11 cellular contexts compared by ENCODE assay signal in the genomic region with DNA sequence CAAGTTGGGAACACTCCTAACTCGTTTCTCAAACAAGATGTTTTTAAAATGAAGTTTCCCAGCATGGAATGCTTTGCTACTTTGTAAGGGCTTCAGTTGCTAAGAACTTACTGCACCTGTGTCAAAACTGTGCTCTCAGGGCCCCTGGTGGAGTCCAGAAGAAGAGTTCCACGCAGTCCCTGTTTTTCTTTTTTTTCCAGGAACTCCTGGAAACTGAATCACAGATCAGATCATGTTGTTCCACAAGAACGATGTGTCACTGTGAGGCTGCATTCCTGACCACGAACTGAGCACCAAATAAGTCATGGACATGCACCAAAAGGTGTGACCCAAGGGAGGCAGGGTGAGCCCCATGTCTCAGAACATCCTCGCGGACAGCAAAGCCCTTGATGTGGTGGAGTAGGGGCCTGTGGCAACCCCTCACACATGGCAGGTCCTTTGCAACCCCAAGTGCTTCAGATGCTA.
DNase-seq lines count a peak whose midpoint lies in the region; ATAC-seq, FAIRE-seq and TF ChIP-seq lines count a peak whose summit lies in the region.
"Had no signal": no experiment of that assay in that cellular context is flagged by ENCODE, and none has a peak within 500 bp of the region (broad histone marks: within the 10 kb centered on the region; RNA-seq: fewer than 3 reads in every experiment).

No MANE protein-coding gene starts in this region.

- H3K27ac ChIP-seq in adrenal gland (peak overlapping the region in 1 of 5 donors; percentile 7), heart right ventricle (peak overlapping the region in 3 of 10 donors; percentile 14 to 24 (median 19)), gastrocnemius medialis (peak overlapping the region; percentile 38 to 60 (median 50))

- H3K27me3 ChIP-seq in adrenal gland (no peaks in the 10 kb centered on the region), heart right ventricle (peaks cover 0 to 6% (median 0%) of the 10 kb centered on the region in 7 donors), gastrocnemius medialis (no peaks in the 10 kb centered on the region)

- H3K36me3 ChIP-seq in adrenal gland (replicated peaks in 1 of 2), result no peaks in the 10 kb centered on the region
- no peaks in the 10 kb centered on the region for H3K36me3 ChIP-seq in heart right ventricle
- no peaks in the 10 kb centered on the region for H3K36me3 ChIP-seq in gastrocnemius medialis

- WGBS in adrenal gland, 4 donors, result 31 to 35% (median 33%) methylated on average over 6 of the region's 6 CpGs
- 45 to 53% methylated on average over 6 of the region's 6 CpGs for WGBS in heart right ventricle, 2 donors

- no peaks in the 10 kb centered on the region for H3K9me3 ChIP-seq in adrenal gland (replicated peaks in 1 of 3)
- H3K9me3 ChIP-seq in heart right ventricle, result no peaks in the 10 kb centered on the region
- H3K9me3 ChIP-seq in gastrocnemius medialis, result no peaks in the 10 kb centered on the region

- no peak for FAIRE-seq in H54 (lab: Jason Lieb, UNC)
- FAIRE-seq: GM12892 had no signal

- TF ChIP-seq CTCF in adrenal gland (IDR thresholded peaks at IDR 0.05), result peak in 4 of 6 experiments; percentile 8 to 34 (median 22)
- peak in 3 of 9 donors; percentile 12 to 41 (median 22) for TF ChIP-seq CTCF in heart right ventricle (IDR thresholded peaks at IDR 0.05)
- TF ChIP-seq CTCF in gastrocnemius medialis (IDR thresholded peaks at IDR 0.05 in 4 of 5, conservative IDR thresholded peaks at IDR 0.05 in 1 of 5), result peak in 2 of 5 experiments; percentile 18

- DNase-seq in H54 (ENCODE audit: insufficient read length, low spot score), result peak; percentile 76
- DNase-seq in adrenal gland, result peak in 6 of 7 donors; percentile 29 to 72 (median 46)
- DNase-seq in heart right ventricle, result no peak
- peak; percentile 6 to 16 for DNase-seq in gastrocnemius medialis
- no peak for DNase-seq in NCI-H526 treated with DMSO at 0.1 percent for 48 hours (lab: John Stamatoyannopoulos, UW)
- no peak for DNase-seq in stimulated activated naive CD8-positive, alpha-beta T cell treated with anti-CD3 and anti-CD28 coated beads, Interleukin-15, Interleukin-2, amounts not matched to agents 100 U/mL and 50 U/mL, for 24 hours
- no peak for DNase-seq in occipital lobe (lab: John Stamatoyannopoulos, UW)
- DNase-seq: activated CD8-positive, alpha-beta memory T cell treated with anti-CD3 and anti-CD28 coated beads, Interleukin-2, amount 10 ng/mL, durations not matched to agents 7 days and 5 days; NCI-H226 had no signal

- no peak for TF ChIP-seq POLR2A in H54 (IDR thresholded peaks at IDR 0.05; ENCODE audit: low read depth, low read length)
- TF ChIP-seq POLR2A in adrenal gland (IDR thresholded peaks at IDR 0.05), result no peak
- TF ChIP-seq POLR2A in gastrocnemius medialis (IDR thresholded peaks at IDR 0.05), result no peak

- H3K4me3 ChIP-seq in adrenal gland (no peak overlapping the region), heart right ventricle (no peak overlapping the region), gastrocnemius medialis (no peak overlapping the region)

- ATAC-seq in heart right ventricle, result peak; percentile 40 to 78 (median 54)
- peak; percentile 65 to 69 for ATAC-seq in gastrocnemius medialis
- no peak for ATAC-seq in stimulated activated naive CD8-positive, alpha-beta T cell treated with anti-CD3 and anti-CD28 coated beads, Interleukin-15, Interleukin-2, amounts not matched to agents 100 U/mL and 50 U/mL, for 24 hours
- ATAC-seq in activated CD4-positive, CD25-positive, alpha-beta regulatory T cell treated with anti-CD3 and anti-CD28 coated beads, Interleukin-2, amount 50 U/mL, for 24 hours, result no peak
- ATAC-seq: activated CD8-positive, alpha-beta memory T cell treated with anti-CD3 and anti-CD28 coated beads, Interleukin-2, amount 10 ng/mL, durations not matched to agents 7 days and 5 days had no signal

- H3K4me1 ChIP-seq in adrenal gland (replicated peaks in 1 of 2) (no peaks in the 10 kb centered on the region), heart right ventricle (peaks cover 0 to 17% (median 14%) of the 10 kb centered on the region in 9 donors), gastrocnemius medialis (peaks cover 0 to 14% of the 10 kb centered on the region in 2 donors)

- intact Hi-C loops in adrenal gland (cut with DNase I) (no loop called here), heart right ventricle (cut with DNase I) (no loop called here), gastrocnemius medialis (cut with DNase I; ENCODE audit: low total_unique reads) (no loop called here)

- in situ Hi-C loops in gastrocnemius medialis (cut with MboI; ENCODE audit: low sequenced_read_pairs in 4 of 4), result no loop called here

Comparison
In these comparisons a context has a peak if more than half of its experiments do, and no peak if none do; other contexts are left out.
1. DNase-seq: peak in H54 (single experiment), adrenal gland (6 of 7) and gastrocnemius medialis (2 of 2); none in heart right ventricle (0 of 2), NCI-H526 treated with DMSO at 0.1 percent for 48 hours (single experiment), stimulated activated naive CD8-positive, alpha-beta T cell treated with anti-CD3 and anti-CD28 coated beads, Interleukin-15, Interleukin-2, amounts not matched to agents 100 U/mL and 50 U/mL, for 24 hours (single experiment) and occipital lobe (single experiment).
2. ATAC-seq: peak in heart right ventricle (8 of 8) and gastrocnemius medialis (2 of 2); none in stimulated activated naive CD8-positive, alpha-beta T cell treated with anti-CD3 and anti-CD28 coated beads, Interleukin-15, Interleukin-2, amounts not matched to agents 100 U/mL and 50 U/mL, for 24 hours (single experiment) and activated CD4-positive, CD25-positive, alpha-beta regulatory T cell treated with anti-CD3 and anti-CD28 coated beads, Interleukin-2, amount 50 U/mL, for 24 hours (0 of 2).